In the genomic region with DNA sequence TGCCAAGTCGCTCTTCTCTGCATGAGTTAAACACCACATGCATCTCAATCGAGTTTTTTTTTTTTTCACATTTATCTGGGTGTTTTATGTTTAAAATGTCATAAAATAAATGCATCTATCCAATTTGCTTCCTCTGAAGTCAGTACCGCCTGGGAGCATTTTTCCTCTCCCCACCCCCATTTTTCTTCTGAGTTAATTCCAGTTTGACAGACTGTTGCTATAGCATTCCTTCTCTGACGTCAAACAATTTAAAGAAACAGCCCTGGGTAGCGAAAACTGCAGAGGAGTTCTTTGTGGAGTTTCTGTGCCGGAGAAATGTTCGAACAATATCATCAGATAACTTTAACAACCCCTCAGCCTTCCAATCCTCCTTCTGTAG, we compare ENCODE assay signal across 1 cellular context.
A peak's percentile ranks its signal among the peaks of the same experiment; 100 is the strongest.
TF ChIP-seq lines count a peak whose summit lies in the region.

No MANE protein-coding gene starts in this region.

TF ChIP-seq in K562, 482 proteins besides CTCF, POLR2A, EP300 and RAD21 (continued from another document):
- TF ChIP-seq, protein P1, sequence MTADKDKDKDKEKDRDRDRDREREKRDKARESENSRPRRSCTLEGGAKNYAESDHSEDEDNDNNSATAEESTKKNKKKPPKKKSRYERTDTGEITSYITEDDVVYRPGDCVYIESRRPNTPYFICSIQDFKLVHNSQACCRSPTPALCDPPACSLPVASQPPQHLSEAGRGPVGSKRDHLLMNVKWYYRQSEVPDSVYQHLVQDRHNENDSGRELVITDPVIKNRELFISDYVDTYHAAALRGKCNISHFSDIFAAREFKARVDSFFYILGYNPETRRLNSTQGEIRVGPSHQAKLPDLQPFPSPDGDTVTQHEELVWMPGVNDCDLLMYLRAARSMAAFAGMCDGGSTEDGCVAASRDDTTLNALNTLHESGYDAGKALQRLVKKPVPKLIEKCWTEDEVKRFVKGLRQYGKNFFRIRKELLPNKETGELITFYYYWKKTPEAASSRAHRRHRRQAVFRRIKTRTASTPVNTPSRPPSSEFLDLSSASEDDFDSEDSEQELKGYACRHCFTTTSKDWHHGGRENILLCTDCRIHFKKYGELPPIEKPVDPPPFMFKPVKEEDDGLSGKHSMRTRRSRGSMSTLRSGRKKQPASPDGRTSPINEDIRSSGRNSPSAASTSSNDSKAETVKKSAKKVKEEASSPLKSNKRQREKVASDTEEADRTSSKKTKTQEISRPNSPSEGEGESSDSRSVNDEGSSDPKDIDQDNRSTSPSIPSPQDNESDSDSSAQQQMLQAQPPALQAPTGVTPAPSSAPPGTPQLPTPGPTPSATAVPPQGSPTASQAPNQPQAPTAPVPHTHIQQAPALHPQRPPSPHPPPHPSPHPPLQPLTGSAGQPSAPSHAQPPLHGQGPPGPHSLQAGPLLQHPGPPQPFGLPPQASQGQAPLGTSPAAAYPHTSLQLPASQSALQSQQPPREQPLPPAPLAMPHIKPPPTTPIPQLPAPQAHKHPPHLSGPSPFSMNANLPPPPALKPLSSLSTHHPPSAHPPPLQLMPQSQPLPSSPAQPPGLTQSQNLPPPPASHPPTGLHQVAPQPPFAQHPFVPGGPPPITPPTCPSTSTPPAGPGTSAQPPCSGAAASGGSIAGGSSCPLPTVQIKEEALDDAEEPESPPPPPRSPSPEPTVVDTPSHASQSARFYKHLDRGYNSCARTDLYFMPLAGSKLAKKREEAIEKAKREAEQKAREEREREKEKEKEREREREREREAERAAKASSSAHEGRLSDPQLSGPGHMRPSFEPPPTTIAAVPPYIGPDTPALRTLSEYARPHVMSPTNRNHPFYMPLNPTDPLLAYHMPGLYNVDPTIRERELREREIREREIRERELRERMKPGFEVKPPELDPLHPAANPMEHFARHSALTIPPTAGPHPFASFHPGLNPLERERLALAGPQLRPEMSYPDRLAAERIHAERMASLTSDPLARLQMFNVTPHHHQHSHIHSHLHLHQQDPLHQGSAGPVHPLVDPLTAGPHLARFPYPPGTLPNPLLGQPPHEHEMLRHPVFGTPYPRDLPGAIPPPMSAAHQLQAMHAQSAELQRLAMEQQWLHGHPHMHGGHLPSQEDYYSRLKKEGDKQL (CRISPR knock-in tag; IDR thresholded peaks at IDR 0.05; ENCODE audit: borderline replicate concordance) = no peak
- TF ChIP-seq BDP1 (IDR thresholded peaks at IDR 0.05; ENCODE audit: insufficient read depth, insufficient read length) (no peak), ETV1 (tag; conservative IDR thresholded peaks at IDR 0.05; ENCODE audit: low read depth) (no peak), ZNF212 (CRISPR knock-in tag; IDR thresholded peaks at IDR 0.05) (no peak), ASH1L (IDR thresholded peaks at IDR 0.05; ENCODE audit: borderline replicate concordance, low read depth, partially characterized antibody) (no peak), CREM (IDR thresholded peaks at IDR 0.05; ENCODE audit: low read depth) (peak; percentile 65; the same call in 1 of the 2 replicates), RBM39 (optimal IDR thresholded peaks at IDR 0.05; ENCODE audit: low read depth, low read length) (no peak), ZNF143 (CRISPR knock-in tag; IDR thresholded peaks at IDR 0.05) (no peak), ATF1 (CRISPR knock-in tag; IDR thresholded peaks at IDR 0.05) (no peak), ATF1 (tag; IDR thresholded peaks at IDR 0.05) (peak; percentile 67), C11orf30 (IDR thresholded peaks at IDR 0.05; ENCODE audit: low read depth) (no peak), ZNF217 (CRISPR knock-in tag; IDR thresholded peaks at IDR 0.05) (no peak), ZNF444 (CRISPR knock-in tag; IDR thresholded peaks at IDR 0.05) (no peak), HLTF (IDR thresholded peaks at IDR 0.05) (no peak), TFAM (CRISPR knock-in tag; conservative IDR thresholded peaks at IDR 0.05) (no peak), CBX1 (IDR thresholded peaks at IDR 0.05; ENCODE audit: low read depth) (no peak), CSDE1 (IDR thresholded peaks at IDR 0.05) (no peak), ZNF133 (CRISPR knock-in tag; IDR thresholded peaks at IDR 0.05) (no peak), CXXC5 (CRISPR knock-in tag; IDR thresholded peaks at IDR 0.05) (no peak), RBM25 (IDR thresholded peaks at IDR 0.05; ENCODE audit: low read depth, low read length, severe bottlenecking) (no peak), STAT5B (CRISPR knock-in tag; IDR thresholded peaks at IDR 0.05) (no peak)
- TF ChIP-seq, protein P2, sequence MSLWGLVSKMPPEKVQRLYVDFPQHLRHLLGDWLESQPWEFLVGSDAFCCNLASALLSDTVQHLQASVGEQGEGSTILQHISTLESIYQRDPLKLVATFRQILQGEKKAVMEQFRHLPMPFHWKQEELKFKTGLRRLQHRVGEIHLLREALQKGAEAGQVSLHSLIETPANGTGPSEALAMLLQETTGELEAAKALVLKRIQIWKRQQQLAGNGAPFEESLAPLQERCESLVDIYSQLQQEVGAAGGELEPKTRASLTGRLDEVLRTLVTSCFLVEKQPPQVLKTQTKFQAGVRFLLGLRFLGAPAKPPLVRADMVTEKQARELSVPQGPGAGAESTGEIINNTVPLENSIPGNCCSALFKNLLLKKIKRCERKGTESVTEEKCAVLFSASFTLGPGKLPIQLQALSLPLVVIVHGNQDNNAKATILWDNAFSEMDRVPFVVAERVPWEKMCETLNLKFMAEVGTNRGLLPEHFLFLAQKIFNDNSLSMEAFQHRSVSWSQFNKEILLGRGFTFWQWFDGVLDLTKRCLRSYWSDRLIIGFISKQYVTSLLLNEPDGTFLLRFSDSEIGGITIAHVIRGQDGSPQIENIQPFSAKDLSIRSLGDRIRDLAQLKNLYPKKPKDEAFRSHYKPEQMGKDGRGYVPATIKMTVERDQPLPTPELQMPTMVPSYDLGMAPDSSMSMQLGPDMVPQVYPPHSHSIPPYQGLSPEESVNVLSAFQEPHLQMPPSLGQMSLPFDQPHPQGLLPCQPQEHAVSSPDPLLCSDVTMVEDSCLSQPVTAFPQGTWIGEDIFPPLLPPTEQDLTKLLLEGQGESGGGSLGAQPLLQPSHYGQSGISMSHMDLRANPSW (CRISPR knock-in tag; IDR thresholded peaks at IDR 0.05) = no peak
- TF ChIP-seq, protein P3, sequence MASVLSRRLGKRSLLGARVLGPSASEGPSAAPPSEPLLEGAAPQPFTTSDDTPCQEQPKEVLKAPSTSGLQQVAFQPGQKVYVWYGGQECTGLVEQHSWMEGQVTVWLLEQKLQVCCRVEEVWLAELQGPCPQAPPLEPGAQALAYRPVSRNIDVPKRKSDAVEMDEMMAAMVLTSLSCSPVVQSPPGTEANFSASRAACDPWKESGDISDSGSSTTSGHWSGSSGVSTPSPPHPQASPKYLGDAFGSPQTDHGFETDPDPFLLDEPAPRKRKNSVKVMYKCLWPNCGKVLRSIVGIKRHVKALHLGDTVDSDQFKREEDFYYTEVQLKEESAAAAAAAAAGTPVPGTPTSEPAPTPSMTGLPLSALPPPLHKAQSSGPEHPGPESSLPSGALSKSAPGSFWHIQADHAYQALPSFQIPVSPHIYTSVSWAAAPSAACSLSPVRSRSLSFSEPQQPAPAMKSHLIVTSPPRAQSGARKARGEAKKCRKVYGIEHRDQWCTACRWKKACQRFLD (CRISPR knock-in tag; IDR thresholded peaks at IDR 0.05) = no peak
- TF ChIP-seq, protein P4, sequence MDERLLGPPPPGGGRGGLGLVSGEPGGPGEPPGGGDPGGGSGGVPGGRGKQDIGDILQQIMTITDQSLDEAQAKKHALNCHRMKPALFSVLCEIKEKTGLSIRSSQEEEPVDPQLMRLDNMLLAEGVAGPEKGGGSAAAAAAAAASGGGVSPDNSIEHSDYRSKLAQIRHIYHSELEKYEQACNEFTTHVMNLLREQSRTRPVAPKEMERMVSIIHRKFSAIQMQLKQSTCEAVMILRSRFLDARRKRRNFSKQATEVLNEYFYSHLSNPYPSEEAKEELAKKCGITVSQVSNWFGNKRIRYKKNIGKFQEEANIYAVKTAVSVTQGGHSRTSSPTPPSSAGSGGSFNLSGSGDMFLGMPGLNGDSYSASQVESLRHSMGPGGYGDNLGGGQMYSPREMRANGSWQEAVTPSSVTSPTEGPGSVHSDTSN (CRISPR knock-in tag; IDR thresholded peaks at IDR 0.05; ENCODE audit: low read depth) = no peak
- TF ChIP-seq, protein P4 (tag; conservative IDR thresholded peaks at IDR 0.05; ENCODE audit: low read depth) = peak; percentile 79
- TF ChIP-seq, protein P5, sequence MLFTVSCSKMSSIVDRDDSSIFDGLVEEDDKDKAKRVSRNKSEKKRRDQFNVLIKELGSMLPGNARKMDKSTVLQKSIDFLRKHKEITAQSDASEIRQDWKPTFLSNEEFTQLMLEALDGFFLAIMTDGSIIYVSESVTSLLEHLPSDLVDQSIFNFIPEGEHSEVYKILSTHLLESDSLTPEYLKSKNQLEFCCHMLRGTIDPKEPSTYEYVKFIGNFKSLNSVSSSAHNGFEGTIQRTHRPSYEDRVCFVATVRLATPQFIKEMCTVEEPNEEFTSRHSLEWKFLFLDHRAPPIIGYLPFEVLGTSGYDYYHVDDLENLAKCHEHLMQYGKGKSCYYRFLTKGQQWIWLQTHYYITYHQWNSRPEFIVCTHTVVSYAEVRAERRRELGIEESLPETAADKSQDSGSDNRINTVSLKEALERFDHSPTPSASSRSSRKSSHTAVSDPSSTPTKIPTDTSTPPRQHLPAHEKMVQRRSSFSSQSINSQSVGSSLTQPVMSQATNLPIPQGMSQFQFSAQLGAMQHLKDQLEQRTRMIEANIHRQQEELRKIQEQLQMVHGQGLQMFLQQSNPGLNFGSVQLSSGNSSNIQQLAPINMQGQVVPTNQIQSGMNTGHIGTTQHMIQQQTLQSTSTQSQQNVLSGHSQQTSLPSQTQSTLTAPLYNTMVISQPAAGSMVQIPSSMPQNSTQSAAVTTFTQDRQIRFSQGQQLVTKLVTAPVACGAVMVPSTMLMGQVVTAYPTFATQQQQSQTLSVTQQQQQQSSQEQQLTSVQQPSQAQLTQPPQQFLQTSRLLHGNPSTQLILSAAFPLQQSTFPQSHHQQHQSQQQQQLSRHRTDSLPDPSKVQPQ (CRISPR knock-in tag; IDR thresholded peaks at IDR 0.05; ENCODE audit: borderline replicate concordance) = no peak
- TF ChIP-seq, protein P6, sequence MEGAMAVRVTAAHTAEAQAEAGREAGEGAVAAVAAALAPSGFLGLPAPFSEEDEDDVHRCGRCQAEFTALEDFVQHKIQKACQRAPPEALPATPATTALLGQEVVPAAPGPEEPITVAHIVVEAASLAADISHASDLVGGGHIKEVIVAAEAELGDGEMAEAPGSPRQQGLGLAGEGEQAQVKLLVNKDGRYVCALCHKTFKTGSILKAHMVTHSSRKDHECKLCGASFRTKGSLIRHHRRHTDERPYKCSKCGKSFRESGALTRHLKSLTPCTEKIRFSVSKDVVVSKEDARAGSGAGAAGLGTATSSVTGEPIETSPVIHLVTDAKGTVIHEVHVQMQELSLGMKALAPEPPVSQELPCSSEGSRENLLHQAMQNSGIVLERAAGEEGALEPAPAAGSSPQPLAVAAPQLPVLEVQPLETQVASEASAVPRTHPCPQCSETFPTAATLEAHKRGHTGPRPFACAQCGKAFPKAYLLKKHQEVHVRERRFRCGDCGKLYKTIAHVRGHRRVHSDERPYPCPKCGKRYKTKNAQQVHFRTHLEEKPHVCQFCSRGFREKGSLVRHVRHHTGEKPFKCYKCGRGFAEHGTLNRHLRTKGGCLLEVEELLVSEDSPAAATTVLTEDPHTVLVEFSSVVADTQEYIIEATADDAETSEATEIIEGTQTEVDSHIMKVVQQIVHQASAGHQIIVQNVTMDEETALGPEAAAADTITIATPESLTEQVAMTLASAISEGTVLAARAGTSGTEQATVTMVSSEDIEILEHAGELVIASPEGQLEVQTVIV (CRISPR knock-in tag; IDR thresholded peaks at IDR 0.05; ENCODE audit: borderline replicate concordance) = no peak
